1 cellular context compared by ENCODE assay signal in the genomic region with DNA sequence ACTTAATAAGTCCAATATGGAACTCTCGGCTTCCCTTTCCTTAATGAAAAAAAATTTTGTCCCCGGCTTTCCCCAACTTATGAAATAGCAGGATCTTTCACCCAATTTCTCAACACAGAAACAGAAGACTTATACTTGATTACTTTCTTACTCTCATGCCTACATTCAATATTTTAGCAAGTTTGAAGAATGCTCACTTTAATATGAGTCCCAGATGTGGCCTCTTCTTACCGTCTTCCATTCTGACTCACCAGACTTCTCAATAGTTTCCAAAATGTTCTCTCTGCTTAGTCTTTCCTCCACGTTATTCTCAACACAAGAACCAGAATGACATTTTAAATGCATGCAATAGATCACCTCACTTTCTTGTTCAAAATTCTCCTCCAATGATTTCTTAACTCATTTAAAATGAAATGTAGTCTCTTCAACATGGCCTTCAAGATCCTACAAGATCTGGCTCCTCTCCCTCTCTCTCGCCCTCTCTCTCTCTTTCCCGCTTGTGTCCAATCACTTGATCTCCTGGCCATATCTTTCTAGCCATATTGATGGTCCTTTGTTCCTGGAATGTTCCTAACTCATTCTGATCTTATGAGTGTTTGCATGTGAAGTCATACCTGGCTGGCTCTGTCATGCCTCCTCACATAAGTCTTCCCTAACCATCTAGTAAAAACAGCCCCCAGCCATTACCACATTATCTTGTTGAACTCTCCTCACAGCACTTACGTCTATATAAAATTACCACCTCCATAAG.
TF ChIP-seq lines count a peak whose summit lies in the region.

No MANE protein-coding gene starts in this region.

TF ChIP-seq in HCT116, 20 proteins besides CTCF, POLR2A, EP300 and RAD21 (continued from another document):
- TF ChIP-seq REST (IDR thresholded peaks at IDR 0.05; ENCODE audit: low read depth): no peak
- no peak for TF ChIP-seq EGR1 (IDR thresholded peaks at IDR 0.05; ENCODE audit: low read depth)
TF ChIP-seq in HCT116: peak in this region for 0.
